Comparison of ENCODE assay signal across 1 cellular context in the genomic region with DNA sequence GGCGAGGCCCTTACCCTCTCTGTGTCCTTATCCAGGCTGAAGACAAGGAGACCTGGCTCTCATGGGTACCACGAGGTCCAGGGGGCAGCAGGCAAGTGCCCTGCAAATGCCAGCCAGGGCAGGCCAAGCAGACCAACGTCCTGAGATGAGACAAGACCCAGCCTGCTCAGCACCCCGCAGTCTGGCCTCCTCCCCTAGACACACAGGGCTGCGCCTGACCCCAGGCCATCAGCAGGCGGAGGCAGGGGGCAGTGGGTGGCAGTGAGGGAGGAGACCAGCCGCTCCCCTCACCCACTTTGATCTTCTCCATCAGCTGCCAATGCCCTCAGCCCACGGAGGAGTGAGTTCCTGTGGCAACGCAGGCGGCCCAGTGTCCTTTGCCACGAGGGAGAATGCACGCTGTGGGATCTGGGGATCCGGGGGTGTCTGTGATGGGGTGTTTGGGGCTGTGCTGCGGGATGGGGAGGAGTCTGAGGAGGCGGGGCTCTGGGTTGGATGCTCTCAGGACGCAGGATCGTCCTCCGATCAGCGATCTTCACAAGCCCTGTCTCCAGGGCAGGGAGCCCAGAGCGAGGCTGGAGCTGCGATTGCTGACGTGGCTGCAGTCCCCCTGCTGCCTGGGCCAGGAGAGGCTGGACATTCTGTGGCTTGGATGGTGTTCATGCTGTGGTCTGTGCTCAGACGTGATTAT.
TF ChIP-seq lines count a peak whose summit lies in the region.

No MANE protein-coding gene starts in this region.

TF ChIP-seq in IMR-90, 13 proteins besides CTCF, POLR2A, EP300 and RAD21 (continued from another document):
- TF ChIP-seq, protein P1, sequence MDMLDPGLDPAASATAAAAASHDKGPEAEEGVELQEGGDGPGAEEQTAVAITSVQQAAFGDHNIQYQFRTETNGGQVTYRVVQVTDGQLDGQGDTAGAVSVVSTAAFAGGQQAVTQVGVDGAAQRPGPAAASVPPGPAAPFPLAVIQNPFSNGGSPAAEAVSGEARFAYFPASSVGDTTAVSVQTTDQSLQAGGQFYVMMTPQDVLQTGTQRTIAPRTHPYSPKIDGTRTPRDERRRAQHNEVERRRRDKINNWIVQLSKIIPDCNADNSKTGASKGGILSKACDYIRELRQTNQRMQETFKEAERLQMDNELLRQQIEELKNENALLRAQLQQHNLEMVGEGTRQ (IDR thresholded peaks at IDR 0.05; ENCODE audit: low read depth, low read length) = no peak
- TF ChIP-seq CHD1 (IDR thresholded peaks at IDR 0.05; ENCODE audit: low read depth, low read length) (no peak), MXI1 (IDR thresholded peaks at IDR 0.05; ENCODE audit: borderline replicate concordance, low read depth, low read length) (no peak), SMC3 (IDR thresholded peaks at IDR 0.05; ENCODE audit: low read depth, low read length) (no peak)
TF ChIP-seq in IMR-90: peak in this region for 1.
